Comparison of ENCODE assay signal across 12 cellular contexts in the genomic region with DNA sequence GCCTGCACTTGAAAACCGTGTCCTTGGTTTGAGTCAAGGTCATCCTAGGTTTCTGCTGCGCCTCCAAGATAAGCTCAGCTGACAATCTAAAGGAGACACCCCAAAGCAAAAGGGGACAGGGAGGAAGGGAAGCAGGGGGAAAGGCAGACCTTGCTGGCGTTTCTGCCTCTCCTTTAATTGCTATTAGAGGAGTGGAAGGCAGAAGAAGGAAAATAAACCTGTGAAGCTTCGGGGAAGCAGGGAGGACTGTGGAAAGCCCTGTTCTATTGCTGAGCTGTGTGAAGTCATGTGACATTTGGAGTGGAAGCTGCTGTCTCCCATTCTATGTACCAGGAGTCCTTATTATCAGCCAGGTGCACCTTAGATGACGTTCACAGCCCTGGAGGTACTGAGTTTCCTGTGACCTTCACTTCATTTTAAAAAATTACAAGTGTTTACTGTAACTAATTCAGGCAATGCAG. TPM values are rescaled to one million over a fixed set of nuclear protein-coding genes. Genes with fewer than 3 reads are reported as not detected.
DNase-seq lines count a peak whose midpoint lies in the region; ATAC-seq and TF ChIP-seq lines count a peak whose summit lies in the region.
"Had no signal": no experiment of that assay in that cellular context is flagged by ENCODE, and none has a peak within 500 bp of the region (broad histone marks: within the 10 kb centered on the region; RNA-seq: fewer than 3 reads in every experiment).

No MANE protein-coding gene starts in this region.

- H3K4me1 ChIP-seq in testis (peaks cover 50% of the 10 kb centered on the region), ascending aorta (peaks cover 0 to 12% of the 10 kb centered on the region in 2 donors)

- no peaks in the 10 kb centered on the region for H3K9me3 Mint-ChIP-seq in activated T-cell treated with anti-CD3 and anti-CD28 coated beads, Interleukin-2, amount 50 U/mL, for 72 hours

- no peak for DNase-seq in activated T-cell treated with anti-CD3 and anti-CD28 coated beads, Interleukin-2, amount 50 U/mL, for 72 hours
- DNase-seq in activated T-cell treated with anti-CD3 and anti-CD28 coated beads for 4 hours (no peak), NCI-H510A (lab: John Stamatoyannopoulos, UW) (peak; percentile 59), erythroblast (lab: John Stamatoyannopoulos, UW) (peak; percentile 86 to 91), testis (peak; percentile 40), ureter (ENCODE audit: low spot score) (no peak), ascending aorta (ENCODE audit: low spot score in 2 of 2) (no peak)
- DNase-seq: aorta; effector memory CD4-positive, alpha-beta T cell; NCI-H1105; substantia nigra had no signal

- no peak overlapping the region for H3K4me3 Mint-ChIP-seq in activated T-cell treated with anti-CD3 and anti-CD28 coated beads, Interleukin-2, amount 50 U/mL, for 72 hours

- TF ChIP-seq CTCF in testis (IDR thresholded peaks at IDR 0.05) (no peak), ascending aorta (IDR thresholded peaks at IDR 0.05) (no peak)

- H3K9me3 ChIP-seq in testis (no peaks in the 10 kb centered on the region), ascending aorta (no peaks in the 10 kb centered on the region)

- H3K36me3 ChIP-seq in testis (ENCODE audit: low read depth, missing control alignments) (no peaks in the 10 kb centered on the region), ascending aorta (peaks cover 0 to 3% of the 10 kb centered on the region in 2 donors)

- H3K27ac ChIP-seq in testis (peak overlapping the region; percentile 91 to 94), ascending aorta (no peak overlapping the region)

- 25 to 54% methylated on average over 5 of the region's 5 CpGs for WGBS in testis, 2 donors

- no peak for ATAC-seq in activated T-cell treated with anti-CD3 and anti-CD28 coated beads, Interleukin-2, amount 50 U/mL, for 72 hours (replicated peaks in 1 of 2)
- ATAC-seq in HG03095 (IDR thresholded peaks at IDR 0.05; ENCODE audit: unreplicated experiment), result no peak

- peaks cover 7 to 8% of the 10 kb centered on the region in 2 donors for H3K36me3 Mint-ChIP-seq in activated T-cell treated with anti-CD3 and anti-CD28 coated beads, Interleukin-2, amount 50 U/mL, for 72 hours (ENCODE audit: insufficient read depth in 2 of 2)

- peak overlapping the region; percentile 14 for H3K27ac Mint-ChIP-seq in activated T-cell treated with anti-CD3 and anti-CD28 coated beads, Interleukin-2, amount 50 U/mL, for 72 hours

- no peaks in the 10 kb centered on the region for H3K27me3 ChIP-seq in testis
- H3K27me3 ChIP-seq in ascending aorta, result no peaks in the 10 kb centered on the region

- H3K4me3 ChIP-seq in testis (no peak overlapping the region), ascending aorta (no peak overlapping the region)

- no peaks in the 10 kb centered on the region for H3K27me3 Mint-ChIP-seq in activated T-cell treated with anti-CD3 and anti-CD28 coated beads, Interleukin-2, amount 50 U/mL, for 72 hours (ENCODE audit: low read depth)

- H3K4me1 Mint-ChIP-seq in activated T-cell treated with anti-CD3 and anti-CD28 coated beads, Interleukin-2, amount 50 U/mL, for 72 hours (ENCODE audit: low read depth), result peaks cover 46% of the 10 kb centered on the region

- TF ChIP-seq POLR2A in erythroblast (IDR thresholded peaks at IDR 0.05; ENCODE audit: low read length), result peak; percentile 52
- no peak for TF ChIP-seq POLR2A in testis (IDR thresholded peaks at IDR 0.05)

- intact Hi-C loops in testis (cut with DNase I; ENCODE audit: low total_unique reads), result no loop called here
- intact Hi-C loops in ascending aorta (cut with DNase I), result no loop called here

RNA-seq across cellular contexts. Expression of gene CHD2, which starts 21.5 kb away (rescaled TPM):
- 100 to 1,000 TPM; 208 to 246 TPM for total RNA-seq in activated T-cell treated with anti-CD3 and anti-CD28 coated beads, Interleukin-2, amount 50 U/mL, for 72 hours
- total RNA-seq in testis (100 to 1,000 TPM; 113 to 129 TPM), ureter (193 TPM), ascending aorta (61.2 TPM)
- polyA plus RNA-seq in testis (ENCODE audit: insufficient read depth, low read depth, low replicate concordance), result 64.5 TPM

Comparison
In these comparisons a context has a peak if more than half of its experiments do, and no peak if none do; other contexts are left out.
1. DNase-seq: peak in NCI-H510A (single experiment), erythroblast (2 of 2) and testis (single experiment); none in activated T-cell treated with anti-CD3 and anti-CD28 coated beads, Interleukin-2, amount 50 U/mL, for 72 hours (0 of 2), activated T-cell treated with anti-CD3 and anti-CD28 coated beads for 4 hours (single experiment), ureter (single experiment) and ascending aorta (0 of 2).
2. H3K27ac ChIP-seq: peak in testis (2 of 2); none in ascending aorta (0 of 2).